13 cellular contexts compared by ENCODE assay signal in genomic region chr15:74724570-74725240, GRCh38. TPM values are rescaled to one million over a fixed set of nuclear protein-coding genes. Genes with fewer than 3 reads are reported as not detected.
A peak's percentile ranks its signal among the peaks of the same experiment; 100 is the strongest.
DNase-seq lines count a peak whose midpoint lies in the region; ATAC-seq, FAIRE-seq and TF ChIP-seq lines count a peak whose summit lies in the region.
"Had no signal": no experiment of that assay in that cellular context is flagged by ENCODE, and none has a peak within 500 bp of the region (broad histone marks: within the 10 kb centered on the region; RNA-seq: fewer than 3 reads in every experiment).

No MANE protein-coding gene starts in this region.

- H3K27me3 ChIP-seq in testis = no peaks in the 10 kb centered on the region

- no peak overlapping the region for H3K27ac ChIP-seq in coronary artery
- no peak overlapping the region for H3K27ac ChIP-seq in testis
- H3K27ac ChIP-seq: prostate gland had no signal

- TF ChIP-seq CTCF in LNCaP clone FGC (IDR thresholded peaks at IDR 0.05; ENCODE audit: control insufficient read depth, extremely low read depth, insufficient read depth) (no peak), coronary artery (IDR thresholded peaks at IDR 0.05) (no peak), osteocyte (IDR thresholded peaks at IDR 0.05) (no peak), testis (IDR thresholded peaks at IDR 0.05) (no peak)

- H3K36me3 ChIP-seq in testis (ENCODE audit: low read depth, missing control alignments) = no peaks in the 10 kb centered on the region
- H3K36me3 ChIP-seq: prostate gland had no signal

- intact Hi-C loops in testis (cut with DNase I; ENCODE audit: low total_unique reads) = no loop called here

- H3K27me3 Mint-ChIP-seq in activated CD8-positive, alpha-beta memory T cell treated with anti-CD3 and anti-CD28 coated beads, Interleukin-2, amount 10 ng/mL, durations not matched to agents 7 days and 5 days = peaks cover 29% of the 10 kb centered on the region
- no peaks in the 10 kb centered on the region for H3K27me3 Mint-ChIP-seq in osteocyte (ENCODE audit: unreplicated experiment)

- CTCF ChIA-PET in activated CD8-positive, alpha-beta memory T cell treated with anti-CD3 and anti-CD28 coated beads, Interleukin-2, amount 10 ng/mL, durations not matched to agents 7 days and 5 days (lab: Charles Lee) = interaction anchor here (0.6 to 2.2 kb wide), 7 partner anchors 44 to 503 kb away, joined by 3 to 6 read pairs (median 4); no protein-coding TSS in a partner anchor

- H3K36me3 Mint-ChIP-seq in activated CD8-positive, alpha-beta memory T cell treated with anti-CD3 and anti-CD28 coated beads, Interleukin-2, amount 10 ng/mL, durations not matched to agents 7 days and 5 days = no peaks in the 10 kb centered on the region
- H3K36me3 Mint-ChIP-seq in osteocyte (ENCODE audit: unreplicated experiment) = no peaks in the 10 kb centered on the region

- peaks cover 13% of the 10 kb centered on the region for H3K4me1 Mint-ChIP-seq in activated CD8-positive, alpha-beta memory T cell treated with anti-CD3 and anti-CD28 coated beads, Interleukin-2, amount 10 ng/mL, durations not matched to agents 7 days and 5 days
- peaks cover 18% of the 10 kb centered on the region for H3K4me1 Mint-ChIP-seq in osteocyte (ENCODE audit: unreplicated experiment)

- H3K4me3 ChIP-seq in LNCaP clone FGC (ENCODE audit: low read depth, low read length) = no peak overlapping the region
- no peak overlapping the region for H3K4me3 ChIP-seq in coronary artery
- H3K4me3 ChIP-seq in testis = no peak overlapping the region

- no peaks in the 10 kb centered on the region for H3K9me3 ChIP-seq in testis
- H3K9me3 ChIP-seq: prostate gland had no signal

- no peak overlapping the region for H3K27ac Mint-ChIP-seq in activated CD8-positive, alpha-beta memory T cell treated with anti-CD3 and anti-CD28 coated beads, Interleukin-2, amount 10 ng/mL, durations not matched to agents 7 days and 5 days
- no peak overlapping the region for H3K27ac Mint-ChIP-seq in osteocyte (ENCODE audit: unreplicated experiment)

- ATAC-seq in activated CD8-positive, alpha-beta memory T cell treated with anti-CD3 and anti-CD28 coated beads, Interleukin-2, amount 10 ng/mL, durations not matched to agents 7 days and 5 days = no peak

- peak overlapping the region; percentile 27 for H3K4me3 Mint-ChIP-seq in activated CD8-positive, alpha-beta memory T cell treated with anti-CD3 and anti-CD28 coated beads, Interleukin-2, amount 10 ng/mL, durations not matched to agents 7 days and 5 days
- peak overlapping the region; percentile 60 for H3K4me3 Mint-ChIP-seq in osteocyte (ENCODE audit: unreplicated experiment)

- peaks cover 12% of the 10 kb centered on the region for H3K4me1 ChIP-seq in testis
- H3K4me1 ChIP-seq: prostate gland had no signal

- DNase-seq in activated CD8-positive, alpha-beta memory T cell treated with anti-CD3 and anti-CD28 coated beads, Interleukin-2, amount 10 ng/mL, durations not matched to agents 7 days and 5 days = no peak
- no peak for DNase-seq in activated CD8-positive, alpha-beta memory T cell treated with anti-CD3 and anti-CD28 coated beads for 24 hours
- DNase-seq in LNCaP clone FGC (ENCODE audit: low read depth) = peak; percentile 35
- peak; percentile 56 for DNase-seq in coronary artery (ENCODE audit: low spot score)
- no peak for DNase-seq in osteocyte (ENCODE audit: extremely low spot score, unreplicated experiment)
- no peak for DNase-seq in NCI-H69 (lab: John Stamatoyannopoulos, UW)
- no peak for DNase-seq in testis
- no peak for DNase-seq in GM12891 (ENCODE audit: insufficient read length, low spot score)
- DNase-seq: T1000 had no signal

- FAIRE-seq in GM12891 (lab: Jason Lieb, UNC) = no peak

- TF ChIP-seq POLR2A in testis (IDR thresholded peaks at IDR 0.05) (no peak), GM12891 (IDR thresholded peaks at IDR 0.05; ENCODE audit: low read depth, low read length) (no peak)

- no peaks in the 10 kb centered on the region for H3K9me3 Mint-ChIP-seq in activated CD8-positive, alpha-beta memory T cell treated with anti-CD3 and anti-CD28 coated beads, Interleukin-2, amount 10 ng/mL, durations not matched to agents 7 days and 5 days (ENCODE audit: low read depth)
- no peaks in the 10 kb centered on the region for H3K9me3 Mint-ChIP-seq in osteocyte (ENCODE audit: unreplicated experiment)

TF ChIP-seq in GM12891, 5 proteins besides CTCF, POLR2A, EP300 and RAD21:
- TF ChIP-seq SPI1 (IDR thresholded peaks at IDR 0.05; ENCODE audit: low read depth, low read length) (no peak), PAX5 (IDR thresholded peaks at IDR 0.05; ENCODE audit: insufficient read depth, low read length, severe bottlenecking) (no peak), POU2F2 (IDR thresholded peaks at IDR 0.05; ENCODE audit: low read depth, low read length) (no peak), TAF1 (IDR thresholded peaks at IDR 0.05; ENCODE audit: low read depth, low read length) (no peak), POLR2AphosphoS5 (IDR thresholded peaks at IDR 0.05; ENCODE audit: low read depth, low read length) (no peak)

RNA-seq across cellular contexts. Expression of gene CYP1A1, which starts 0.6 kb away (rescaled TPM):
- 1 to 10 TPM; 1.2 to 2.8 TPM for total RNA-seq in activated CD8-positive, alpha-beta memory T cell treated with anti-CD3 and anti-CD28 coated beads, Interleukin-2, amount 10 ng/mL, durations not matched to agents 7 days and 5 days
- total RNA-seq in osteocyte = 0.18 and 0.24 TPM in 2 replicates
- under 1 TPM; 0.19 to 0.31 TPM for total RNA-seq in testis
- polyA plus RNA-seq in testis (ENCODE audit: insufficient read depth, low read depth, low replicate concordance) = 5.6 TPM
- 1.1 TPM for polyA plus RNA-seq in GM12891 (2012; ENCODE audit: low read depth, missing spikeins)

RNA-seq across cellular contexts. Expression of gene CYP1A2, which starts 23.9 kb away (rescaled TPM):
- total RNA-seq in activated CD8-positive, alpha-beta memory T cell treated with anti-CD3 and anti-CD28 coated beads, Interleukin-2, amount 10 ng/mL, durations not matched to agents 7 days and 5 days = not detected
- total RNA-seq in osteocyte (not detected in 2 replicates), testis (under 1 TPM; 0.12 to 0.31 TPM)
- polyA plus RNA-seq in testis (ENCODE audit: insufficient read depth, low read depth, low replicate concordance) = not detected
- polyA plus RNA-seq in GM12891 (2012; ENCODE audit: low read depth, missing spikeins) = not detected
- total RNA-seq: RPMI7951, urinary bladder had no signal
- polyA plus RNA-seq: AG04450, urinary bladder had no signal

RNA-seq across cellular contexts. Expression of gene EDC3, which starts 28.9 kb away (rescaled TPM):
- total RNA-seq in activated CD8-positive, alpha-beta memory T cell treated with anti-CD3 and anti-CD28 coated beads, Interleukin-2, amount 10 ng/mL, durations not matched to agents 7 days and 5 days = 10 to 100 TPM; 41.8 to 47.7 TPM
- total RNA-seq in osteocyte (42.9 and 54.2 TPM in 2 replicates), testis (10 to 100 TPM; 53.8 to 56.5 TPM)
- polyA plus RNA-seq in testis (ENCODE audit: insufficient read depth, low read depth, low replicate concordance) = 96.0 TPM
- polyA plus RNA-seq in GM12891 (2012; ENCODE audit: low read depth, missing spikeins) = 26.7 TPM

RNA-seq across cellular contexts. Expression of gene CSK, which starts 57.2 kb away (rescaled TPM):
- 100 to 1,000 TPM; 349 to 369 TPM for total RNA-seq in activated CD8-positive, alpha-beta memory T cell treated with anti-CD3 and anti-CD28 coated beads, Interleukin-2, amount 10 ng/mL, durations not matched to agents 7 days and 5 days
- total RNA-seq in osteocyte (56.0 and 57.0 TPM in 2 replicates), testis (10 to 100 TPM; 41.5 to 43.1 TPM)
- polyA plus RNA-seq in testis (ENCODE audit: insufficient read depth, low read depth, low replicate concordance) = 45.6 TPM
- 116 TPM for polyA plus RNA-seq in GM12891 (2012; ENCODE audit: low read depth, missing spikeins)

Comparison
In these comparisons a context has a peak if more than half of its experiments do, and no peak if none do; other contexts are left out.
1. DNase-seq: peak in LNCaP clone FGC (single experiment) and coronary artery (single experiment); none in activated CD8-positive, alpha-beta memory T cell treated with anti-CD3 and anti-CD28 coated beads, Interleukin-2, amount 10 ng/mL, durations not matched to agents 7 days and 5 days (single experiment), activated CD8-positive, alpha-beta memory T cell treated with anti-CD3 and anti-CD28 coated beads for 24 hours (single experiment), osteocyte (single experiment), NCI-H69 (single experiment), testis (single experiment) and GM12891 (single experiment).